ENCODE assay signal across 8 cellular contexts in the genomic region with DNA sequence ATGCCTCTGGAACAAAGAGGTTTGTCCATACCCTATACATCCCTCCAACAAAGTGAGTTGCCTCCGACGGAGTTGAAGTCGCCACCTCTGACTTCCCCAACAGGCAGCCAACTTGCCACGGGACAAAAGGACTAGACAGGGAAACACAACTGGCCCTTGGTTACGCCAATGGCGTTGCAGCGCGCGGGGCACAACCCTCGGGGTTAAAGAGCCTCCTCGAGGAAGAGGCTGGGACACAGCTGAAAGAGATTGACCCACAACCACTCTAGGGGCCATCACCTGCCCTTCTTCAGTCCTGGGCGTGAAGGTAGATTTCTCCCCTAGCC. TPM values are rescaled to one million over a fixed set of nuclear protein-coding genes. Genes with fewer than 3 reads are reported as not detected.
A peak's percentile ranks its signal among the peaks of the same experiment; 100 is the strongest.
DNase-seq lines count a peak whose midpoint lies in the region; ATAC-seq and TF ChIP-seq lines count a peak whose summit lies in the region.

No MANE protein-coding gene starts in this region.

- H3K36me3 Mint-ChIP-seq in CD8-positive, alpha-beta memory T cell = peaks cover 0 to 25% (median 0%) of the 10 kb centered on the region in 3 donors
- H3K36me3 Mint-ChIP-seq in MCF 10A (ENCODE audit: insufficient read depth, unreplicated experiment) = peaks cover 24% of the 10 kb centered on the region

- DNase-seq in CD8-positive, alpha-beta memory T cell = peak in 1 of 5 donors; percentile 49
- peak; percentile 92 for DNase-seq in OCI-M1 (lab: John Stamatoyannopoulos, UW)
- DNase-seq in MCF 10A (ENCODE audit: unreplicated experiment) = peak; percentile 57
- DNase-seq in kidney epithelial cell (ENCODE audit: low read depth) = no peak
- DNase-seq in stomach = peak; percentile 43
- DNase-seq in COLO829 (ENCODE audit: low spot score) = no peak

- H3K9me3 Mint-ChIP-seq in CD8-positive, alpha-beta memory T cell = no peaks in the 10 kb centered on the region
- no peaks in the 10 kb centered on the region for H3K9me3 Mint-ChIP-seq in MCF 10A (ENCODE audit: unreplicated experiment)

- BruUV-seq in MCF 10A (replicated peaks; lab: Mats Ljungman, UMichigan) = TSS peak; percentile 54

- H3K4me3 Mint-ChIP-seq in CD8-positive, alpha-beta memory T cell = peak overlapping the region; percentile 93 to 100 (median 99)
- peak overlapping the region; percentile 90 for H3K4me3 Mint-ChIP-seq in MCF 10A (ENCODE audit: unreplicated experiment)

- CTCF ChIA-PET in CD8-positive, alpha-beta memory T cell (lab: Charles Lee) = interaction anchor here (0.8 kb wide), 1 partner anchor 14 kb away, joined by 3 read pairs; the partner anchor contains the start of gene EIF2B4
- CTCF ChIA-PET in MCF 10A (lab: Yijun Ruan, JAX) = interaction anchor here (1.0 to 1.8 kb wide), 3 partner anchors 9 to 15 kb away, joined by 4 to 21 read pairs (median 4); partner anchors contain the start of gene EIF2B4

- peak overlapping the region; percentile 98 to 100 (median 99) for H3K27ac Mint-ChIP-seq in CD8-positive, alpha-beta memory T cell
- peak overlapping the region; percentile 93 for H3K27ac Mint-ChIP-seq in MCF 10A (ENCODE audit: low read depth, unreplicated experiment)

- POLR2A ChIA-PET in CD8-positive, alpha-beta memory T cell (lab: Charles Lee) = interaction anchor here (0.6 to 1.7 kb wide), 5 partner anchors 14 to 1257 kb away, joined by 4 to 12 read pairs (median 8); partner anchors contain the start of genes EIF2B4, NRBP1, PPM1G and SNX17
- POLR2A ChIA-PET in MCF 10A (lab: Yijun Ruan, JAX) = interaction anchor here (0.6 to 3.2 kb wide), 13 partner anchors 8 to 325 kb away, joined by 3 to 148 read pairs (median 10); partner anchors contain the start of genes AGBL5, EIF2B4, MPV17 and NRBP1

- H3K27ac ChIP-seq in CD8-positive, alpha-beta memory T cell (ENCODE audit: low read depth, low read length) = peak overlapping the region; percentile 90
- H3K27ac ChIP-seq in stomach = peak overlapping the region; percentile 90 to 97 (median 94)

- H3K36me3 ChIP-seq in CD8-positive, alpha-beta memory T cell (ENCODE audit: insufficient read depth, low read length) = no peaks in the 10 kb centered on the region
- H3K36me3 ChIP-seq in kidney epithelial cell (ENCODE audit: control insufficient read depth, insufficient read depth, low read length) (no peaks in the 10 kb centered on the region), stomach (no peaks in the 10 kb centered on the region)

- H3K27me3 Mint-ChIP-seq in CD8-positive, alpha-beta memory T cell = peaks cover 0 to 1% of the 10 kb centered on the region in 2 donors
- no peaks in the 10 kb centered on the region for H3K27me3 Mint-ChIP-seq in MCF 10A (ENCODE audit: insufficient read depth, unreplicated experiment)

- H3K4me1 ChIP-seq in CD8-positive, alpha-beta memory T cell (ENCODE audit: insufficient read depth, low read length) = peaks cover 36% of the 10 kb centered on the region
- H3K4me1 ChIP-seq in stomach = peaks cover 24 to 65% (median 53%) of the 10 kb centered on the region in 4 donors

- no peaks in the 10 kb centered on the region for H3K27me3 ChIP-seq in CD8-positive, alpha-beta memory T cell (ENCODE audit: insufficient read depth, low read length, poor library complexity, severe bottlenecking)
- H3K27me3 ChIP-seq in kidney epithelial cell (ENCODE audit: control insufficient read depth, insufficient read depth, low read length) (no peaks in the 10 kb centered on the region), stomach (no peaks in the 10 kb centered on the region)

- H3K9me3 ChIP-seq in CD8-positive, alpha-beta memory T cell (ENCODE audit: low read length) = no peaks in the 10 kb centered on the region
- no peaks in the 10 kb centered on the region for H3K9me3 ChIP-seq in stomach

- TF ChIP-seq CTCF in MCF 10A (IDR thresholded peaks at IDR 0.05; ENCODE audit: unreplicated experiment) (no peak), kidney epithelial cell (IDR thresholded peaks at IDR 0.05; ENCODE audit: insufficient read depth, low read length, poor library complexity, severe bottlenecking) (no peak), stomach (IDR thresholded peaks at IDR 0.05) (no peak)

- H3K4me3 ChIP-seq in CD8-positive, alpha-beta memory T cell (ENCODE audit: low read length) = peak overlapping the region; percentile 92
- H3K4me3 ChIP-seq in kidney epithelial cell (ENCODE audit: low read depth, low read length) (peak overlapping the region; percentile 98), stomach (peak overlapping the region; percentile 92 to 99 (median 96))

- TF ChIP-seq POLR2A in stomach (IDR thresholded peaks at IDR 0.05) = no peak

- H3K4me1 Mint-ChIP-seq in CD8-positive, alpha-beta memory T cell = peaks cover 47 to 68% (median 62%) of the 10 kb centered on the region in 3 donors
- peaks cover 32% of the 10 kb centered on the region for H3K4me1 Mint-ChIP-seq in MCF 10A (ENCODE audit: insufficient read depth, unreplicated experiment)

- intact Hi-C loops in MCF 10A (cut with micrococcal nuclease) (loop anchor here (1.0 kb wide), 1 partner anchor 35 kb away; no protein-coding TSS in a partner anchor), stomach (cut with DNase I; ENCODE audit: low total_unique reads) (no loop called here)

- 0 to 2% (median 1%) methylated on average over 12 of the region's 12 CpGs for WGBS in stomach, 5 donors

- ATAC-seq in GM19023 (IDR thresholded peaks at IDR 0.05; ENCODE audit: unreplicated experiment) = peak; percentile 31
- ATAC-seq in HG03159 (IDR thresholded peaks at IDR 0.05; ENCODE audit: unreplicated experiment) = peak; percentile 38

- TF ChIP-seq EP300 in stomach (IDR thresholded peaks at IDR 0.05) = no peak

RNA-seq across cellular contexts. Expression of gene GTF3C2, which starts 0.5 kb away (rescaled TPM):
- total RNA-seq in CD8-positive, alpha-beta memory T cell = 10 to 100 TPM; 76.7 to 81.7 TPM
- 43.5 TPM for polyA plus RNA-seq in CD8-positive, alpha-beta memory T cell
- total RNA-seq in MCF 10A (2022) (47.5 and 47.8 TPM in 2 replicates), kidney epithelial cell (53.1 and 54.9 TPM in 2 replicates), stomach (100 to 1,000 TPM in 1 of 5 donors, 10 to 100 TPM in 4; 25.7 to 125 (median 62.6) TPM)
- 10 to 100 TPM; 18.8 to 37.1 (median 28.3) TPM for polyA plus RNA-seq in stomach

RNA-seq across cellular contexts. Expression of gene EIF2B4, which starts 14.1 kb away (rescaled TPM):
- 10 to 100 TPM; 46.6 to 47.1 TPM for total RNA-seq in CD8-positive, alpha-beta memory T cell
- polyA plus RNA-seq in CD8-positive, alpha-beta memory T cell = 32.7 TPM
- total RNA-seq in MCF 10A (2022) = 42.7 and 50.1 TPM in 2 replicates
- total RNA-seq in kidney epithelial cell = 39.8 and 46.7 TPM in 2 replicates
- total RNA-seq in stomach = 10 to 100 TPM; 16.2 to 42.2 (median 27.2) TPM
- polyA plus RNA-seq in stomach = 10 to 100 TPM; 42.0 to 63.9 (median 51.1) TPM

RNA-seq across cellular contexts. Expression of gene SNX17, which starts 14.4 kb away (rescaled TPM):
- total RNA-seq in CD8-positive, alpha-beta memory T cell = 100 to 1,000 TPM; 122 to 130 TPM
- polyA plus RNA-seq in CD8-positive, alpha-beta memory T cell = 211 TPM
- total RNA-seq in MCF 10A (2022) (101 and 125 TPM in 2 replicates), kidney epithelial cell (92.1 and 120 TPM in 2 replicates), stomach (10 to 100 TPM; 28.6 to 70.4 (median 67.2) TPM)
- 10 to 100 TPM; 58.3 to 70.2 (median 68.9) TPM for polyA plus RNA-seq in stomach

RNA-seq across cellular contexts. Expression of gene ZNF513, which starts 24.5 kb away (rescaled TPM):
- total RNA-seq in CD8-positive, alpha-beta memory T cell = 1 to 10 TPM; 9.2 to 9.9 TPM
- polyA plus RNA-seq in CD8-positive, alpha-beta memory T cell = 4.7 TPM
- 14.8 and 16.2 TPM in 2 replicates for total RNA-seq in MCF 10A (2022)
- total RNA-seq in kidney epithelial cell = 10.3 and 11.5 TPM in 2 replicates
- total RNA-seq in stomach = 10 to 100 TPM; 10.3 to 58.9 (median 19.1) TPM
- polyA plus RNA-seq in stomach = 10 to 100 TPM; 12.4 to 23.6 (median 15.4) TPM

RNA-seq across cellular contexts. Expression of gene MPV17, which starts 33.1 kb away (rescaled TPM):
- 10 to 100 TPM; 85.9 to 86.4 TPM for total RNA-seq in CD8-positive, alpha-beta memory T cell
- 118 TPM for polyA plus RNA-seq in CD8-positive, alpha-beta memory T cell
- 104 and 114 TPM in 2 replicates for total RNA-seq in MCF 10A (2022)
- total RNA-seq in kidney epithelial cell = 90.7 and 105 TPM in 2 replicates
- 10 to 100 TPM in 4 of 5 donors, 1 to 10 TPM in 1; 8.7 to 98.0 (median 58.9) TPM for total RNA-seq in stomach
- polyA plus RNA-seq in stomach = 10 to 100 TPM; 41.7 to 84.0 (median 58.2) TPM

Comparison
In these comparisons a context has a peak if more than half of its experiments do, and no peak if none do; other contexts are left out.
1. DNase-seq: peak in OCI-M1 (single experiment), MCF 10A (single experiment) and stomach (single experiment); none in kidney epithelial cell (single experiment) and COLO829 (single experiment).
2. Peak in every context shown above with its lines, with median percentiles within 50 percentile points of each other: H3K4me3 ChIP-seq.